In genomic region chr2:206981739-206982336, GRCh38 we compare ENCODE assay signal across 8 cellular contexts. TPM values are rescaled to one million over a fixed set of nuclear protein-coding genes. Genes with fewer than 3 reads are reported as not detected.
DNase-seq lines count a peak whose midpoint lies in the region; ATAC-seq and TF ChIP-seq lines count a peak whose summit lies in the region.

No MANE protein-coding gene starts in this region.

- no peak overlapping the region for H3K27ac Mint-ChIP-seq in Calu3 (ENCODE audit: unreplicated experiment)
- no peak overlapping the region for H3K27ac Mint-ChIP-seq in activated naive CD4-positive, alpha-beta T cell treated with anti-CD3 and anti-CD28 coated beads, Interleukin-2, amount 10 ng/mL, durations not matched to agents 7 days and 5 days

- intact Hi-C loops in Calu3 (cut with micrococcal nuclease; ENCODE audit: unreplicated experiment), result loop anchor here (1.0 to 10.0 kb wide), 4 partner anchors 180 to 493 kb away; no protein-coding TSS in a partner anchor

- H3K27me3 Mint-ChIP-seq in Calu3 (ENCODE audit: unreplicated experiment), result no peaks in the 10 kb centered on the region
- H3K27me3 Mint-ChIP-seq in activated naive CD4-positive, alpha-beta T cell treated with anti-CD3 and anti-CD28 coated beads, Interleukin-2, amount 10 ng/mL, durations not matched to agents 7 days and 5 days, result no peaks in the 10 kb centered on the region

- H4K20me1 ChIP-seq in osteoblast (ENCODE audit: insufficient read depth, low read length), result no peaks in the 10 kb centered on the region

- H3K4me2 ChIP-seq in osteoblast (ENCODE audit: insufficient read depth, low read length), result peak overlapping the region; percentile 66

- no TSS peak for BruUV-seq in Calu3 (replicated peaks; lab: Mats Ljungman, UMichigan)

- peak; percentile 68 for DNase-seq in Calu3
- DNase-seq in RPMI8226, result peak; percentile 58
- peak; percentile 70 for DNase-seq in activated naive CD4-positive, alpha-beta T cell treated with anti-CD3 and anti-CD28 coated beads, Interleukin-2, amount 10 ng/mL, durations not matched to agents 7 days and 5 days
- DNase-seq in globus pallidus (ENCODE audit: low spot score), result peak; percentile 88
- DNase-seq in osteoblast (ENCODE audit: insufficient read length, low spot score, missing footprints), result peak; percentile 86

- CTCF ChIA-PET in Calu3 (lab: Charles Lee), result interaction anchor here (0.6 to 1.8 kb wide), 4 partner anchors 181 to 495 kb away, joined by 3 to 7 read pairs (median 4); no protein-coding TSS in a partner anchor
- CTCF ChIA-PET in activated naive CD4-positive, alpha-beta T cell treated with anti-CD3 and anti-CD28 coated beads, Interleukin-2, amount 10 ng/mL, durations not matched to agents 7 days and 5 days (lab: Charles Lee), result interaction anchor here (1.3 to 3.9 kb wide), 3 partner anchors 65 to 491 kb away, joined by 3 to 24 read pairs (median 5); no protein-coding TSS in a partner anchor

- H3K27ac ChIP-seq in osteoblast (ENCODE audit: low read depth, low read length), result no peak overlapping the region

- peak overlapping the region; percentile 56 for H2AFZ ChIP-seq in osteoblast (ENCODE audit: low read length)

- H3K79me2 ChIP-seq in osteoblast (ENCODE audit: insufficient read depth, low read length), result no peaks in the 10 kb centered on the region

- no peaks in the 10 kb centered on the region for H3K36me3 ChIP-seq in osteoblast (ENCODE audit: insufficient read depth, low read length)

- no peak for ATAC-seq in HG02852 (IDR thresholded peaks at IDR 0.05; ENCODE audit: unreplicated experiment)
- ATAC-seq in GM18909 (IDR thresholded peaks at IDR 0.05; ENCODE audit: poor library complexity, unreplicated experiment), result no peak

- H3K4me3 Mint-ChIP-seq in Calu3 (ENCODE audit: low read depth, unreplicated experiment), result no peak overlapping the region
- H3K4me3 Mint-ChIP-seq in activated naive CD4-positive, alpha-beta T cell treated with anti-CD3 and anti-CD28 coated beads, Interleukin-2, amount 10 ng/mL, durations not matched to agents 7 days and 5 days, result no peak overlapping the region

- no peaks in the 10 kb centered on the region for H3K4me1 Mint-ChIP-seq in Calu3 (ENCODE audit: low read depth, unreplicated experiment)
- peaks cover 6% of the 10 kb centered on the region for H3K4me1 Mint-ChIP-seq in activated naive CD4-positive, alpha-beta T cell treated with anti-CD3 and anti-CD28 coated beads, Interleukin-2, amount 10 ng/mL, durations not matched to agents 7 days and 5 days

- no peaks in the 10 kb centered on the region for H3K27me3 ChIP-seq in osteoblast (ENCODE audit: insufficient read depth, low read length)

- no peaks in the 10 kb centered on the region for H3K9me3 Mint-ChIP-seq in Calu3 (ENCODE audit: low read depth, unreplicated experiment)
- no peaks in the 10 kb centered on the region for H3K9me3 Mint-ChIP-seq in activated naive CD4-positive, alpha-beta T cell treated with anti-CD3 and anti-CD28 coated beads, Interleukin-2, amount 10 ng/mL, durations not matched to agents 7 days and 5 days

- TF ChIP-seq CTCF in Calu3 (IDR thresholded peaks at IDR 0.05; ENCODE audit: unreplicated experiment) (peak; percentile 28), LNCAP (IDR thresholded peaks at IDR 0.05) (peak; percentile 83), osteoblast (IDR thresholded peaks at IDR 0.05; ENCODE audit: extremely low read depth, low read depth, low read length) (peak; percentile 94)

- H3K36me3 Mint-ChIP-seq in Calu3 (ENCODE audit: insufficient read depth, unreplicated experiment), result no peaks in the 10 kb centered on the region
- H3K36me3 Mint-ChIP-seq in activated naive CD4-positive, alpha-beta T cell treated with anti-CD3 and anti-CD28 coated beads, Interleukin-2, amount 10 ng/mL, durations not matched to agents 7 days and 5 days, result no peaks in the 10 kb centered on the region

- no peaks in the 10 kb centered on the region for H3K9me3 ChIP-seq in osteoblast (ENCODE audit: low read depth, low read length)

- peak overlapping the region; percentile 45 for H3K4me3 ChIP-seq in osteoblast (ENCODE audit: insufficient read depth, low read length)

- peaks cover 7% of the 10 kb centered on the region for H3K4me1 ChIP-seq in osteoblast (ENCODE audit: insufficient read depth, low read length)

RNA-seq across cellular contexts. Expression of gene CPO, which starts 42.5 kb away (rescaled TPM):
- total RNA-seq in Calu3 (2022) (0.40 TPM in 1 of 2 replicates, not detected in the other), osteoblast (not detected in 2 replicates)

Comparison
In these comparisons a context has a peak if more than half of its experiments do, and no peak if none do; other contexts are left out.
1. CTCF ChIP-seq: peak in every context shown above with its lines; median percentile 94 in osteoblast; 83 in LNCAP; 28 in Calu3.